27 cellular contexts compared by ENCODE assay signal in genomic region chr15:34370129-34370528, GRCh38. TPM values are rescaled to one million over a fixed set of nuclear protein-coding genes. Genes with fewer than 3 reads are reported as not detected.
DNase-seq lines count a peak whose midpoint lies in the region; ATAC-seq and TF ChIP-seq lines count a peak whose summit lies in the region.
"Had no signal": no experiment of that assay in that cellular context is flagged by ENCODE, and none has a peak within 500 bp of the region (broad histone marks: within the 10 kb centered on the region; RNA-seq: fewer than 3 reads in every experiment).

No MANE protein-coding gene starts in this region.

- H3K27ac Mint-ChIP-seq in activated CD8-positive, alpha-beta T cell treated with anti-CD3 and anti-CD28 coated beads for 36 hours = peak overlapping the region; percentile 57
- H3K27ac Mint-ChIP-seq in activated CD8-positive, alpha-beta T cell treated with anti-CD3 and anti-CD28 coated beads, Interleukin-2, amount 10 ng/mL, durations not matched to agents 7 days and 5 days = no peak overlapping the region
- H3K27ac Mint-ChIP-seq in activated T-helper 17 cell treated with anti-CD3 and anti-CD28 coated beads, Interleukin-2, amount 50 U/mL, for 72 hours = no peak overlapping the region
- H3K27ac Mint-ChIP-seq in nephron = peak overlapping the region in 1 of 3 experiments; percentile 27

- in situ Hi-C loops in GM13976 (cut with MboI; ENCODE audit: low sequenced_read_pairs, unreplicated experiment) = loop anchor here (25.0 kb wide), 2 partner anchors 217 to 308 kb away; partner anchors contain the start of gene GOLGA8B

- ATAC-seq in activated CD8-positive, alpha-beta T cell treated with anti-CD3 and anti-CD28 coated beads for 36 hours = no peak
- no peak for ATAC-seq in activated CD8-positive, alpha-beta T cell treated with anti-CD3 and anti-CD28 coated beads, Interleukin-2, amount 10 ng/mL, durations not matched to agents 7 days and 5 days
- no peak for ATAC-seq in activated T-helper 17 cell treated with anti-CD3 and anti-CD28 coated beads, Interleukin-2, amount 50 U/mL, for 72 hours (replicated peaks)
- ATAC-seq: gastrocnemius medialis, HepG2, upper lobe of right lung had no signal

- POLR2A ChIA-PET in activated CD8-positive, alpha-beta T cell treated with anti-CD3 and anti-CD28 coated beads for 36 hours (lab: Charles Lee) = no interaction called here
- POLR2A ChIA-PET in activated CD8-positive, alpha-beta T cell treated with anti-CD3 and anti-CD28 coated beads, Interleukin-2, amount 10 ng/mL, durations not matched to agents 7 days and 5 days (lab: Charles Lee) = no interaction called here

- intact Hi-C loops in activated CD8-positive, alpha-beta T cell treated with anti-CD3 and anti-CD28 coated beads for 36 hours (cut with micrococcal nuclease) = no loop called here

- DNase-seq in activated CD8-positive, alpha-beta T cell treated with anti-CD3 and anti-CD28 coated beads for 36 hours = no peak
- DNase-seq in activated CD8-positive, alpha-beta T cell treated with anti-CD3 and anti-CD28 coated beads, Interleukin-2, amount 10 ng/mL, durations not matched to agents 7 days and 5 days = no peak
- DNase-seq in GM13976 (ENCODE audit: low spot score) (peak; percentile 22), OCI-M2 (lab: John Stamatoyannopoulos, UW; ENCODE audit: unreplicated experiment) (no peak), SK-N-DZ (ENCODE audit: low spot score) (no peak)
- no peak for DNase-seq in stimulated activated CD4-positive, alpha-beta T cell treated with anti-CD3 and anti-CD28 coated beads, Interleukin-2, amount 100 ng/mL, for 24 hours
- DNase-seq: activated CD4-positive, alpha-beta T cell treated with anti-CD3 and anti-CD28 coated beads for 48 hours; activated CD8-positive, alpha-beta memory T cell treated with anti-CD3 and anti-CD28 coated beads, Interleukin-2, amount 50 U/mL, for 4 hours; activated gamma-delta T cell treated with Interleukin-2 at 50 U/mL for 16 hours; AML-193; DMS79 treated with DMSO at 0.1 percent for 48 hours; esophagus squamous epithelium; gastrocnemius medialis; islet precursor cell; NCI-H1694 treated with DMSO at 0.1 percent for 48 hours; NCI-H2171 treated with DMSO at 0.1 percent for 48 hours; NCI-H526; stimulated activated CD4-positive, alpha-beta T cell treated with anti-CD3 and anti-CD28 coated beads, Interleukin-15, amount 100 ng/mL, for 24 hours; upper lobe of right lung had no signal

- CTCF ChIA-PET in activated CD8-positive, alpha-beta T cell treated with anti-CD3 and anti-CD28 coated beads for 36 hours (lab: Charles Lee) = no interaction called here
- CTCF ChIA-PET in activated CD8-positive, alpha-beta T cell treated with anti-CD3 and anti-CD28 coated beads, Interleukin-2, amount 10 ng/mL, durations not matched to agents 7 days and 5 days (lab: Charles Lee) = no interaction called here

- no peak overlapping the region for H3K4me3 Mint-ChIP-seq in activated CD8-positive, alpha-beta T cell treated with anti-CD3 and anti-CD28 coated beads for 36 hours
- H3K4me3 Mint-ChIP-seq in activated CD8-positive, alpha-beta T cell treated with anti-CD3 and anti-CD28 coated beads, Interleukin-2, amount 10 ng/mL, durations not matched to agents 7 days and 5 days = no peak overlapping the region
- H3K4me3 Mint-ChIP-seq in activated T-helper 17 cell treated with anti-CD3 and anti-CD28 coated beads, Interleukin-2, amount 50 U/mL, for 72 hours = peak overlapping the region; percentile 35
- H3K4me3 Mint-ChIP-seq in nephron = peak overlapping the region; percentile 33 to 54 (median 45)

- H3K4me1 Mint-ChIP-seq in activated CD8-positive, alpha-beta T cell treated with anti-CD3 and anti-CD28 coated beads for 36 hours (ENCODE audit: low read depth) = peaks cover 27% of the 10 kb centered on the region
- H3K4me1 Mint-ChIP-seq in activated CD8-positive, alpha-beta T cell treated with anti-CD3 and anti-CD28 coated beads, Interleukin-2, amount 10 ng/mL, durations not matched to agents 7 days and 5 days (ENCODE audit: low read depth) = peaks cover 21% of the 10 kb centered on the region
- peaks cover 16% of the 10 kb centered on the region for H3K4me1 Mint-ChIP-seq in activated T-helper 17 cell treated with anti-CD3 and anti-CD28 coated beads, Interleukin-2, amount 50 U/mL, for 72 hours
- peaks cover 25% of the 10 kb centered on the region for H3K4me1 Mint-ChIP-seq in nephron

- no peaks in the 10 kb centered on the region for H3K9me3 Mint-ChIP-seq in activated CD8-positive, alpha-beta T cell treated with anti-CD3 and anti-CD28 coated beads for 36 hours
- H3K9me3 Mint-ChIP-seq in activated CD8-positive, alpha-beta T cell treated with anti-CD3 and anti-CD28 coated beads, Interleukin-2, amount 10 ng/mL, durations not matched to agents 7 days and 5 days (ENCODE audit: insufficient read depth) = no peaks in the 10 kb centered on the region
- no peaks in the 10 kb centered on the region for H3K9me3 Mint-ChIP-seq in activated T-helper 17 cell treated with anti-CD3 and anti-CD28 coated beads, Interleukin-2, amount 50 U/mL, for 72 hours
- H3K9me3 Mint-ChIP-seq in nephron = no peaks in the 10 kb centered on the region

- no peak for TF ChIP-seq CTCF in activated CD8-positive, alpha-beta T cell treated with anti-CD3 and anti-CD28 coated beads for 36 hours (IDR thresholded peaks at IDR 0.05)
- TF ChIP-seq CTCF in GM13976 (IDR thresholded peaks at IDR 0.05; ENCODE audit: borderline replicate concordance, control extremely low read depth, extremely low read depth, insufficient read depth, missing control alignments) = no peak
- no peak for TF ChIP-seq CTCF in nephron (IDR thresholded peaks at IDR 0.05; ENCODE audit: unreplicated experiment in 3 of 3)

- H3K27me3 Mint-ChIP-seq in activated CD8-positive, alpha-beta T cell treated with anti-CD3 and anti-CD28 coated beads for 36 hours = no peaks in the 10 kb centered on the region
- H3K27me3 Mint-ChIP-seq in activated CD8-positive, alpha-beta T cell treated with anti-CD3 and anti-CD28 coated beads, Interleukin-2, amount 10 ng/mL, durations not matched to agents 7 days and 5 days (ENCODE audit: low read depth) = no peaks in the 10 kb centered on the region
- H3K27me3 Mint-ChIP-seq in activated T-helper 17 cell treated with anti-CD3 and anti-CD28 coated beads, Interleukin-2, amount 50 U/mL, for 72 hours = no peaks in the 10 kb centered on the region
- H3K27me3 Mint-ChIP-seq in nephron (ENCODE audit: low read depth) = no peaks in the 10 kb centered on the region

- H3K36me3 Mint-ChIP-seq in activated CD8-positive, alpha-beta T cell treated with anti-CD3 and anti-CD28 coated beads for 36 hours (ENCODE audit: low read depth) = no peaks in the 10 kb centered on the region
- no peaks in the 10 kb centered on the region for H3K36me3 Mint-ChIP-seq in activated CD8-positive, alpha-beta T cell treated with anti-CD3 and anti-CD28 coated beads, Interleukin-2, amount 10 ng/mL, durations not matched to agents 7 days and 5 days (ENCODE audit: low read depth)
- no peaks in the 10 kb centered on the region for H3K36me3 Mint-ChIP-seq in activated T-helper 17 cell treated with anti-CD3 and anti-CD28 coated beads, Interleukin-2, amount 50 U/mL, for 72 hours (ENCODE audit: low read depth)
- H3K36me3 Mint-ChIP-seq in nephron (ENCODE audit: low read depth) = no peaks in the 10 kb centered on the region

RNA-seq across cellular contexts. Expression of gene LPCAT4, which starts 3.1 kb away (rescaled TPM):
- total RNA-seq in activated CD8-positive, alpha-beta T cell treated with anti-CD3 and anti-CD28 coated beads for 36 hours = 10 to 100 TPM; 55.6 to 56.9 TPM
- total RNA-seq in activated CD8-positive, alpha-beta T cell treated with anti-CD3 and anti-CD28 coated beads, Interleukin-2, amount 10 ng/mL, durations not matched to agents 7 days and 5 days = 100 to 1,000 TPM; 106 to 115 TPM
- 10 to 100 TPM; 73.8 to 95.0 TPM for total RNA-seq in activated T-helper 17 cell treated with anti-CD3 and anti-CD28 coated beads, Interleukin-2, amount 50 U/mL, for 72 hours
- polyA plus RNA-seq in SK-N-DZ (2014; cell fraction: cytosol; rRNA removed) = 28.8 and 32.0 TPM in 2 replicates
- polyA plus RNA-seq in SK-N-DZ (2014; cell fraction: nucleus; rRNA removed) = 253 TPM in 2 replicates

RNA-seq across cellular contexts. Expression of gene NUTM1, which starts 27.0 kb away (rescaled TPM):
- not detected for total RNA-seq in activated CD8-positive, alpha-beta T cell treated with anti-CD3 and anti-CD28 coated beads for 36 hours
- total RNA-seq in activated CD8-positive, alpha-beta T cell treated with anti-CD3 and anti-CD28 coated beads, Interleukin-2, amount 10 ng/mL, durations not matched to agents 7 days and 5 days = not detected
- not detected for total RNA-seq in activated T-helper 17 cell treated with anti-CD3 and anti-CD28 coated beads, Interleukin-2, amount 50 U/mL, for 72 hours
- 0.03 TPM in 1 of 2 replicates, not detected in the other for polyA plus RNA-seq in SK-N-DZ (2014; cell fraction: cytosol; rRNA removed)
- 0.12 TPM in 1 of 2 replicates, not detected in the other for polyA plus RNA-seq in SK-N-DZ (2014; cell fraction: nucleus; rRNA removed)
- total RNA-seq: A172, esophagus squamous epithelium, gastrocnemius medialis, HepG2, LHCN-M2, lower leg skin, mucosa of gallbladder, SK-MEL-5, upper lobe of right lung had no signal
- polyA plus RNA-seq: HepG2 had no signal

RNA-seq across cellular contexts. Expression of gene NOP10, which starts 27.2 kb away (rescaled TPM):
- total RNA-seq in activated CD8-positive, alpha-beta T cell treated with anti-CD3 and anti-CD28 coated beads for 36 hours = 100 to 1,000 TPM; 225 to 226 TPM
- total RNA-seq in activated CD8-positive, alpha-beta T cell treated with anti-CD3 and anti-CD28 coated beads, Interleukin-2, amount 10 ng/mL, durations not matched to agents 7 days and 5 days = 100 to 1,000 TPM; 180 to 182 TPM
- 100 to 1,000 TPM; 150 to 210 TPM for total RNA-seq in activated T-helper 17 cell treated with anti-CD3 and anti-CD28 coated beads, Interleukin-2, amount 50 U/mL, for 72 hours
- 215 and 240 TPM in 2 replicates for polyA plus RNA-seq in SK-N-DZ (2014; cell fraction: cytosol; rRNA removed)
- 185 and 209 TPM in 2 replicates for polyA plus RNA-seq in SK-N-DZ (2014; cell fraction: nucleus; rRNA removed)

RNA-seq across cellular contexts. Expression of gene SLC12A6, which starts 32.5 kb away (rescaled TPM):
- total RNA-seq in activated CD8-positive, alpha-beta T cell treated with anti-CD3 and anti-CD28 coated beads for 36 hours = 10 to 100 TPM; 22.2 to 24.8 TPM
- total RNA-seq in activated CD8-positive, alpha-beta T cell treated with anti-CD3 and anti-CD28 coated beads, Interleukin-2, amount 10 ng/mL, durations not matched to agents 7 days and 5 days = 10 to 100 TPM; 24.8 to 25.3 TPM
- 10 to 100 TPM; 25.2 to 33.6 TPM for total RNA-seq in activated T-helper 17 cell treated with anti-CD3 and anti-CD28 coated beads, Interleukin-2, amount 50 U/mL, for 72 hours
- 7.1 and 8.0 TPM in 2 replicates for polyA plus RNA-seq in SK-N-DZ (2014; cell fraction: cytosol; rRNA removed)
- 8.0 and 16.9 TPM in 2 replicates for polyA plus RNA-seq in SK-N-DZ (2014; cell fraction: nucleus; rRNA removed)

Comparison
In these comparisons a context has a peak if more than half of its experiments do, and no peak if none do; other contexts are left out.
1. H3K4me3 Mint-ChIP-seq: peak in activated T-helper 17 cell treated with anti-CD3 and anti-CD28 coated beads, Interleukin-2, amount 50 U/mL, for 72 hours (single experiment) and nephron (3 of 3); none in activated CD8-positive, alpha-beta T cell treated with anti-CD3 and anti-CD28 coated beads for 36 hours (single experiment) and activated CD8-positive, alpha-beta T cell treated with anti-CD3 and anti-CD28 coated beads, Interleukin-2, amount 10 ng/mL, durations not matched to agents 7 days and 5 days (single experiment).